In genomic region chr12:111367661-111368221, GRCh38 we compare ENCODE assay signal across 1 cellular context.
A peak's percentile ranks its signal among the peaks of the same experiment; 100 is the strongest.
TF ChIP-seq lines count a peak whose summit lies in the region.

No MANE protein-coding gene starts in this region.

TF ChIP-seq in HepG2, 621 proteins besides CTCF, POLR2A, EP300 and RAD21 (continued from another document and continues in another):
- TF ChIP-seq, protein P1, sequence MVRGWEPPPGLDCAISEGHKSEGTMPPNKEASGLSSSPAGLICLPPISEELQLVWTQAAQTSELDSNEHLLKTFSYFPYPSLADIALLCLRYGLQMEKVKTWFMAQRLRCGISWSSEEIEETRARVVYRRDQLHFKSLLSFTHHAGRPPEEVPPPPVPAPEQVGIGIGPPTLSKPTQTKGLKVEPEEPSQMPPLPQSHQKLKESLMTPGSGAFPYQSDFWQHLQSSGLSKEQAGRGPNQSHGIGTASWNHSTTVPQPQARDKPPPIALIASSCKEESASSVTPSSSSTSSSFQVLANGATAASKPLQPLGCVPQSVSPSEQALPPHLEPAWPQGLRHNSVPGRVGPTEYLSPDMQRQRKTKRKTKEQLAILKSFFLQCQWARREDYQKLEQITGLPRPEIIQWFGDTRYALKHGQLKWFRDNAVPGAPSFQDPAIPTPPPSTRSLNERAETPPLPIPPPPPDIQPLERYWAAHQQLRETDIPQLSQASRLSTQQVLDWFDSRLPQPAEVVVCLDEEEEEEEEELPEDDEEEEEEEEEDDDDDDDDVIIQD (CRISPR knock-in tag; IDR thresholded peaks at IDR 0.05; ENCODE audit: low read depth) = peak; percentile 56
- TF ChIP-seq, protein P2, sequence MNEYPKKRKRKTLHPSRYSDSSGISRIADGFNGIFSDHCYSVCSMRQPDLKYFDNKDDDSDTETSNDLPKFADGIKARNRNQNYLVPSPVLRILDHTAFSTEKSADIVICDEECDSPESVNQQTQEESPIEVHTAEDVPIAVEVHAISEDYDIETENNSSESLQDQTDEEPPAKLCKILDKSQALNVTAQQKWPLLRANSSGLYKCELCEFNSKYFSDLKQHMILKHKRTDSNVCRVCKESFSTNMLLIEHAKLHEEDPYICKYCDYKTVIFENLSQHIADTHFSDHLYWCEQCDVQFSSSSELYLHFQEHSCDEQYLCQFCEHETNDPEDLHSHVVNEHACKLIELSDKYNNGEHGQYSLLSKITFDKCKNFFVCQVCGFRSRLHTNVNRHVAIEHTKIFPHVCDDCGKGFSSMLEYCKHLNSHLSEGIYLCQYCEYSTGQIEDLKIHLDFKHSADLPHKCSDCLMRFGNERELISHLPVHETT (CRISPR knock-in tag; conservative IDR thresholded peaks at IDR 0.05) = no peak
- TF ChIP-seq, protein P3, sequence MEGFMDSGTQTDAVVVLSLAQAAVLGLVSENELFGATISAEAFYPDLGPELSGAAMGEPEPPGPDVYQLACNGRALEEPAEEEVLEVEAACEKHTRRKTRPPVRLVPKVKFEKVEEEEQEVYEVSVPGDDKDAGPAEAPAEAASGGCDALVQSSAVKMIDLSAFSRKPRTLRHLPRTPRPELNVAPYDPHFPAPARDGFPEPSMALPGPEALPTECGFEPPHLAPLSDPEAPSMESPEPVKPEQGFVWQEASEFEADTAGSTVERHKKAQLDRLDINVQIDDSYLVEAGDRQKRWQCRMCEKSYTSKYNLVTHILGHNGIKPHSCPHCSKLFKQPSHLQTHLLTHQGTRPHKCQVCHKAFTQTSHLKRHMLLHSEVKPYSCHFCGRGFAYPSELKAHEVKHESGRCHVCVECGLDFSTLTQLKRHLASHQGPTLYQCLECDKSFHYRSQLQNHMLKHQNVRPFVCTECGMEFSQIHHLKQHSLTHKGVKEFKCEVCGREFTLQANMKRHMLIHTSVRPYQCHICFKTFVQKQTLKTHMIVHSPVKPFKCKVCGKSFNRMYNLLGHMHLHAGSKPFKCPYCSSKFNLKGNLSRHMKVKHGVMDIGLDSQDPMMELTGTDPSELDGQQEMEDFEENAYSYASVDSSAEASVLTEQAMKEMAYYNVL (CRISPR knock-in tag; IDR thresholded peaks at IDR 0.05; ENCODE audit: borderline replicate concordance) = peak; percentile 85; the same call in 1 of the 2 replicates
- TF ChIP-seq SMAD3 (CRISPR knock-in tag; IDR thresholded peaks at IDR 0.05) (peak; percentile 90), FOXO1 (CRISPR knock-in tag; IDR thresholded peaks at IDR 0.05) (peak; percentile 95), MYC (CRISPR knock-in tag; IDR thresholded peaks at IDR 0.05; ENCODE audit: borderline replicate concordance) (peak; percentile 56; the same call in 1 of the 2 replicates), PHF5A (CRISPR knock-in tag; IDR thresholded peaks at IDR 0.05; ENCODE audit: low read depth, unreplicated experiment) (peak; percentile 79), ZFP36L1 (CRISPR knock-in tag; IDR thresholded peaks at IDR 0.05) (peak; percentile 73; the same call in 1 of the 2 replicates), HNF4G (IDR thresholded peaks at IDR 0.05; ENCODE audit: borderline replicate concordance, low read depth, low read length) (peak; percentile 90), HNF4G (CRISPR knock-in tag; IDR thresholded peaks at IDR 0.05; ENCODE audit: borderline replicate concordance, low read depth) (peak; percentile 99), XRCC5 (optimal IDR thresholded peaks at IDR 0.05; ENCODE audit: low read length) (peak; percentile 76), ZNF629 (CRISPR knock-in tag; conservative IDR thresholded peaks at IDR 0.05) (peak; percentile 90), ZNF235 (CRISPR knock-in tag; IDR thresholded peaks at IDR 0.05; ENCODE audit: borderline replicate concordance) (no peak), SOX5 (CRISPR knock-in tag; IDR thresholded peaks at IDR 0.05; ENCODE audit: borderline replicate concordance) (peak; percentile 71; the same call in 1 of the 2 replicates), IRF9 (CRISPR knock-in tag; IDR thresholded peaks at IDR 0.05; ENCODE audit: borderline replicate concordance) (peak; percentile 35; the same call in 1 of the 2 replicates), SRSF4 (IDR thresholded peaks at IDR 0.05; ENCODE audit: low read depth, low read length, poor library complexity, severe bottlenecking) (no peak), KDM6A (CRISPR knock-in tag; IDR thresholded peaks at IDR 0.05; ENCODE audit: low read depth) (peak; percentile 97), ZNF138 (CRISPR knock-in tag; IDR thresholded peaks at IDR 0.05; ENCODE audit: low read depth) (no peak), ZNF775 (CRISPR knock-in tag; IDR thresholded peaks at IDR 0.05; ENCODE audit: borderline replicate concordance) (no peak), ONECUT2 (CRISPR knock-in tag; IDR thresholded peaks at IDR 0.05) (no peak), ZNF672 (CRISPR knock-in tag; IDR thresholded peaks at IDR 0.05) (no peak), ZNF329 (CRISPR knock-in tag; IDR thresholded peaks at IDR 0.05; ENCODE audit: low read depth) (peak; percentile 70; the same call in 1 of the 2 replicates), JARID2 (CRISPR knock-in tag; IDR thresholded peaks at IDR 0.05; ENCODE audit: insufficient replicate concordance) (no peak), ZNF318 (CRISPR knock-in tag; IDR thresholded peaks at IDR 0.05) (peak; percentile 93), MIER3 (CRISPR knock-in tag; IDR thresholded peaks at IDR 0.05; ENCODE audit: borderline replicate concordance) (peak; percentile 88; the same call in 1 of the 2 replicates), ZNF160 (CRISPR knock-in tag; IDR thresholded peaks at IDR 0.05) (peak; percentile 72; the same call in 1 of the 2 replicates), HOXA3 (CRISPR knock-in tag; IDR thresholded peaks at IDR 0.05) (peak; percentile 90), CCDC6 (CRISPR knock-in tag; IDR thresholded peaks at IDR 0.05) (peak; percentile 78; the same call in 1 of the 2 replicates), NR2F1 (CRISPR knock-in tag; IDR thresholded peaks at IDR 0.05) (peak; percentile 69 to 82), JUND (CRISPR knock-in tag; IDR thresholded peaks at IDR 0.05) (peak; percentile 50; the same call in 1 of the 2 replicates)
- TF ChIP-seq, protein P4, sequence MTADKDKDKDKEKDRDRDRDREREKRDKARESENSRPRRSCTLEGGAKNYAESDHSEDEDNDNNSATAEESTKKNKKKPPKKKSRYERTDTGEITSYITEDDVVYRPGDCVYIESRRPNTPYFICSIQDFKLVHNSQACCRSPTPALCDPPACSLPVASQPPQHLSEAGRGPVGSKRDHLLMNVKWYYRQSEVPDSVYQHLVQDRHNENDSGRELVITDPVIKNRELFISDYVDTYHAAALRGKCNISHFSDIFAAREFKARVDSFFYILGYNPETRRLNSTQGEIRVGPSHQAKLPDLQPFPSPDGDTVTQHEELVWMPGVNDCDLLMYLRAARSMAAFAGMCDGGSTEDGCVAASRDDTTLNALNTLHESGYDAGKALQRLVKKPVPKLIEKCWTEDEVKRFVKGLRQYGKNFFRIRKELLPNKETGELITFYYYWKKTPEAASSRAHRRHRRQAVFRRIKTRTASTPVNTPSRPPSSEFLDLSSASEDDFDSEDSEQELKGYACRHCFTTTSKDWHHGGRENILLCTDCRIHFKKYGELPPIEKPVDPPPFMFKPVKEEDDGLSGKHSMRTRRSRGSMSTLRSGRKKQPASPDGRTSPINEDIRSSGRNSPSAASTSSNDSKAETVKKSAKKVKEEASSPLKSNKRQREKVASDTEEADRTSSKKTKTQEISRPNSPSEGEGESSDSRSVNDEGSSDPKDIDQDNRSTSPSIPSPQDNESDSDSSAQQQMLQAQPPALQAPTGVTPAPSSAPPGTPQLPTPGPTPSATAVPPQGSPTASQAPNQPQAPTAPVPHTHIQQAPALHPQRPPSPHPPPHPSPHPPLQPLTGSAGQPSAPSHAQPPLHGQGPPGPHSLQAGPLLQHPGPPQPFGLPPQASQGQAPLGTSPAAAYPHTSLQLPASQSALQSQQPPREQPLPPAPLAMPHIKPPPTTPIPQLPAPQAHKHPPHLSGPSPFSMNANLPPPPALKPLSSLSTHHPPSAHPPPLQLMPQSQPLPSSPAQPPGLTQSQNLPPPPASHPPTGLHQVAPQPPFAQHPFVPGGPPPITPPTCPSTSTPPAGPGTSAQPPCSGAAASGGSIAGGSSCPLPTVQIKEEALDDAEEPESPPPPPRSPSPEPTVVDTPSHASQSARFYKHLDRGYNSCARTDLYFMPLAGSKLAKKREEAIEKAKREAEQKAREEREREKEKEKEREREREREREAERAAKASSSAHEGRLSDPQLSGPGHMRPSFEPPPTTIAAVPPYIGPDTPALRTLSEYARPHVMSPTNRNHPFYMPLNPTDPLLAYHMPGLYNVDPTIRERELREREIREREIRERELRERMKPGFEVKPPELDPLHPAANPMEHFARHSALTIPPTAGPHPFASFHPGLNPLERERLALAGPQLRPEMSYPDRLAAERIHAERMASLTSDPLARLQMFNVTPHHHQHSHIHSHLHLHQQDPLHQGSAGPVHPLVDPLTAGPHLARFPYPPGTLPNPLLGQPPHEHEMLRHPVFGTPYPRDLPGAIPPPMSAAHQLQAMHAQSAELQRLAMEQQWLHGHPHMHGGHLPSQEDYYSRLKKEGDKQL (CRISPR knock-in tag; IDR thresholded peaks at IDR 0.05; ENCODE audit: low read depth) = 0 out of 2 replicates have a peak, but pooled peaks have one; percentile 20
- TF ChIP-seq, protein P5, sequence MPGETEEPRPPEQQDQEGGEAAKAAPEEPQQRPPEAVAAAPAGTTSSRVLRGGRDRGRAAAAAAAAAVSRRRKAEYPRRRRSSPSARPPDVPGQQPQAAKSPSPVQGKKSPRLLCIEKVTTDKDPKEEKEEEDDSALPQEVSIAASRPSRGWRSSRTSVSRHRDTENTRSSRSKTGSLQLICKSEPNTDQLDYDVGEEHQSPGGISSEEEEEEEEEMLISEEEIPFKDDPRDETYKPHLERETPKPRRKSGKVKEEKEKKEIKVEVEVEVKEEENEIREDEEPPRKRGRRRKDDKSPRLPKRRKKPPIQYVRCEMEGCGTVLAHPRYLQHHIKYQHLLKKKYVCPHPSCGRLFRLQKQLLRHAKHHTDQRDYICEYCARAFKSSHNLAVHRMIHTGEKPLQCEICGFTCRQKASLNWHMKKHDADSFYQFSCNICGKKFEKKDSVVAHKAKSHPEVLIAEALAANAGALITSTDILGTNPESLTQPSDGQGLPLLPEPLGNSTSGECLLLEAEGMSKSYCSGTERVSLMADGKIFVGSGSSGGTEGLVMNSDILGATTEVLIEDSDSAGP (CRISPR knock-in tag; IDR thresholded peaks at IDR 0.05; ENCODE audit: borderline replicate concordance) = peak; percentile 94
- TF ChIP-seq, protein P6, sequence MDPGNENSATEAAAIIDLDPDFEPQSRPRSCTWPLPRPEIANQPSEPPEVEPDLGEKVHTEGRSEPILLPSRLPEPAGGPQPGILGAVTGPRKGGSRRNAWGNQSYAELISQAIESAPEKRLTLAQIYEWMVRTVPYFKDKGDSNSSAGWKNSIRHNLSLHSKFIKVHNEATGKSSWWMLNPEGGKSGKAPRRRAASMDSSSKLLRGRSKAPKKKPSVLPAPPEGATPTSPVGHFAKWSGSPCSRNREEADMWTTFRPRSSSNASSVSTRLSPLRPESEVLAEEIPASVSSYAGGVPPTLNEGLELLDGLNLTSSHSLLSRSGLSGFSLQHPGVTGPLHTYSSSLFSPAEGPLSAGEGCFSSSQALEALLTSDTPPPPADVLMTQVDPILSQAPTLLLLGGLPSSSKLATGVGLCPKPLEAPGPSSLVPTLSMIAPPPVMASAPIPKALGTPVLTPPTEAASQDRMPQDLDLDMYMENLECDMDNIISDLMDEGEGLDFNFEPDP (CRISPR knock-in tag; conservative IDR thresholded peaks at IDR 0.05) = no peak
